Comparison of ENCODE assay signal across 10 cellular contexts in the genomic region with DNA sequence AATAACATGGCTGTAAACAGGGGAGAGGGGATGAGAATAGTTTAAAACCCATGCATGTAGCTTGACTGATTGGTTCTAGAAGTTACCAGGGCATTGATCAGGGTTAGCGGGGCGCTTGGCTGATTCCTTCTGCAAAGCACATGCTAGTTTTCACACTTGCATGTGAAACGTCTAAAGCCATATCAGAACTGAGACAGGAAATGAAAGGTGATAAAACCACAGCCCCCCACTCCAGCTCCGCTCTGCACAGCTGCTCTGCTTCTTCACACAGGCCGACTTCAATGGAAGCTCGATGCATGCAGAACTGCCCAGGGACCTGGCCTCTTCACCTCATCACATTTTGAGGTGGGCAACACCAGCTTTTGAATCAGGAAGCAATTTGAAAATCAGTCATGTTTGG. TPM values are rescaled to one million over a fixed set of nuclear protein-coding genes. Genes with fewer than 3 reads are reported as not detected.
A peak's percentile ranks its signal among the peaks of the same experiment; 100 is the strongest.
DNase-seq lines count a peak whose midpoint lies in the region; ATAC-seq and TF ChIP-seq lines count a peak whose summit lies in the region.
"Had no signal": no experiment of that assay in that cellular context is flagged by ENCODE, and none has a peak within 500 bp of the region (broad histone marks: within the 10 kb centered on the region; RNA-seq: fewer than 3 reads in every experiment).

No MANE protein-coding gene starts in this region.

- no peak overlapping the region for H3K9ac ChIP-seq in Loucy (ENCODE audit: low read depth, low read length, poor library complexity, severe bottlenecking)

- no peaks in the 10 kb centered on the region for H3K9me2 ChIP-seq in Loucy (replicated peaks; ENCODE audit: low read depth, low read length)

- H3K36me3 ChIP-seq in Loucy (ENCODE audit: insufficient read depth, low read length) (no peaks in the 10 kb centered on the region), esophagus squamous epithelium (no peaks in the 10 kb centered on the region)

- no peaks in the 10 kb centered on the region for H3K79me2 ChIP-seq in Loucy (ENCODE audit: insufficient read depth, low read length)

- no peaks in the 10 kb centered on the region for H3F3A ChIP-seq in Loucy (ENCODE audit: low read depth)

- peak overlapping the region; percentile 74 for H2AFZ ChIP-seq in Loucy (ENCODE audit: low read length)

- H3K4me3 ChIP-seq in Loucy (ENCODE audit: low read length, poor library complexity, severe bottlenecking): no peak overlapping the region
- no peak overlapping the region for H3K4me3 ChIP-seq in esophagus squamous epithelium

- H3K4me1 ChIP-seq in Loucy (ENCODE audit: insufficient read depth, low read length, poor library complexity, severe bottlenecking) (peaks cover 9% of the 10 kb centered on the region), esophagus squamous epithelium (peaks cover 0 to 7% (median 0%) of the 10 kb centered on the region in 3 donors)

- no peak overlapping the region for H3K4me2 ChIP-seq in Loucy (ENCODE audit: low read depth, low read length, poor library complexity, severe bottlenecking)

- peak; percentile 87 for ATAC-seq in HG02610 (IDR thresholded peaks at IDR 0.05; ENCODE audit: unreplicated experiment)
- peak; percentile 47 for ATAC-seq in stimulated activated naive CD8-positive, alpha-beta T cell treated with anti-CD3 and anti-CD28 coated beads, Interleukin-15, Interleukin-2, amounts not matched to agents 100 U/mL and 50 U/mL, for 24 hours
- ATAC-seq: left lobe of liver had no signal

- no peak overlapping the region for H3K27ac ChIP-seq in esophagus squamous epithelium

- no peaks in the 10 kb centered on the region for H4K20me1 ChIP-seq in Loucy (ENCODE audit: insufficient read depth, low read length, poor library complexity, severe bottlenecking)

- no peak for TF ChIP-seq POLR2A in esophagus squamous epithelium (IDR thresholded peaks at IDR 0.05)

- DNase-seq in activated gamma-delta T cell treated with Interleukin-2 at 50 U/mL for 16 hours (peak; percentile 29), activated gamma-delta T cell (lab: John Stamatoyannopoulos, UW) (no peak), NCI-H2081 (lab: John Stamatoyannopoulos, UW) (no peak), esophagus squamous epithelium (lab: John Stamatoyannopoulos, UW) (no peak), amygdala (lab: John Stamatoyannopoulos, UW) (no peak)
- DNase-seq in stimulated activated naive CD8-positive, alpha-beta T cell treated with anti-CD3 and anti-CD28 coated beads, Interleukin-15, Interleukin-2, amounts not matched to agents 100 U/mL and 50 U/mL, for 24 hours: peak; percentile 13
- DNase-seq: IMR-90 had no signal

- no peak for TF ChIP-seq CTCF in Loucy (conservative IDR thresholded peaks at IDR 0.05; ENCODE audit: low read length)
- TF ChIP-seq CTCF in esophagus squamous epithelium (IDR thresholded peaks at IDR 0.05): no peak

- WGBS in esophagus squamous epithelium, 2 donors: 72 to 81% methylated on average over 6 of the region's 6 CpGs

- H3K9me3 ChIP-seq in Loucy (ENCODE audit: insufficient read depth, low read depth, low read length) (no peaks in the 10 kb centered on the region), esophagus squamous epithelium (no peaks in the 10 kb centered on the region)

- no peaks in the 10 kb centered on the region for H3K27me3 ChIP-seq in Loucy (ENCODE audit: insufficient read depth, low read length, poor library complexity, severe bottlenecking)
- H3K27me3 ChIP-seq in esophagus squamous epithelium: peaks cover 0 to 3% (median 0%) of the 10 kb centered on the region in 4 donors

- intact Hi-C loops in esophagus squamous epithelium (cut with DNase I): no loop called here

RNA-seq across cellular contexts. Expression of a gene that starts 31.4 kb away (rescaled TPM):
- under 1 TPM in 1 of 4 donors, not detected in 3; 0.38 TPM for total RNA-seq in esophagus squamous epithelium
- total RNA-seq: IMR-90 had no signal

Comparison
In these comparisons a context has a peak if more than half of its experiments do, and no peak if none do; other contexts are left out.
1. DNase-seq: peak in activated gamma-delta T cell treated with Interleukin-2 at 50 U/mL for 16 hours (single experiment) and stimulated activated naive CD8-positive, alpha-beta T cell treated with anti-CD3 and anti-CD28 coated beads, Interleukin-15, Interleukin-2, amounts not matched to agents 100 U/mL and 50 U/mL, for 24 hours (single experiment); none in activated gamma-delta T cell (single experiment), NCI-H2081 (0 of 2), esophagus squamous epithelium (single experiment) and amygdala (0 of 56).